15 cellular contexts compared by ENCODE assay signal in the genomic region with DNA sequence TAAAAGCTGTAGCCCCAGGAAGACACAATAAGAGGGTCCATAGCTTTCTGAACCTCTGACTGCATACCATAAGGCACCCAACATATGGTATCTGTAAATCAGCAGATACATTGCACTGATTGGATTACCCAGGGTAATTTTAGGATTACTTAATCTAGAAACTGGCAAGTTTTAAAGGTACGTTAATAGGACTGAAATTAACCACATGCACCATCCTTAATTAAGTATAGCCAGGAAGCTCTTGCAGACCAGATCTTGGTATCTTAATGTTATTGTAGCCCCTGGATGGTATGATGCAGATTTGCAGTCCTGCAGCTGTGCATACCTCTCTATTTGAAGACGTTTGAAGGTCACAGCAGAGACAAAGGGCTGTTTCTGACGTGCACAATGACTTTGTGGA.
"Had no signal": no experiment of that assay in that cellular context is flagged by ENCODE, and none has a peak within 500 bp of the region (broad histone marks: within the 10 kb centered on the region; RNA-seq: fewer than 3 reads in every experiment).

No MANE protein-coding gene starts in this region.

- H3K27ac ChIP-seq: gastrocnemius medialis, neutrophil, sigmoid colon, skin epidermis, suprapubic skin, thyroid gland, upper lobe of left lung, uterus had no signal

- DNase-seq: effector memory CD4-positive, alpha-beta T cell; gastrocnemius medialis; mammary epithelial cell; naive thymus-derived CD8-positive, alpha-beta T cell; sigmoid colon; stimulated activated naive CD4-positive, alpha-beta T cell treated with Interleukin-2 at 50 U/mL for 16 hours; thyroid gland; upper lobe of left lung; uterus had no signal

- H3K27me3 ChIP-seq: gastrocnemius medialis, neutrophil, sigmoid colon, suprapubic skin, thyroid gland, upper lobe of left lung, uterus had no signal

- H3K4me1 ChIP-seq: sigmoid colon, upper lobe of left lung, uterus had no signal

- H3K9me3 ChIP-seq: gastrocnemius medialis, mucosa of descending colon, neutrophil, sigmoid colon, suprapubic skin, thyroid gland, upper lobe of left lung, uterus had no signal

- H3K36me3 ChIP-seq: gastrocnemius medialis, neutrophil, sigmoid colon, suprapubic skin, thyroid gland, upper lobe of left lung, uterus had no signal

- H3K4me3 ChIP-seq: gastrocnemius medialis, mucosa of descending colon, sigmoid colon, skin epidermis, suprapubic skin, thyroid gland, upper lobe of left lung, uterus had no signal

- ATAC-seq: esophagus mucosa; gastrocnemius medialis; left lobe of liver; naive thymus-derived CD8-positive, alpha-beta T cell had no signal
